Comparison of ENCODE assay signal across 16 cellular contexts in the genomic region with DNA sequence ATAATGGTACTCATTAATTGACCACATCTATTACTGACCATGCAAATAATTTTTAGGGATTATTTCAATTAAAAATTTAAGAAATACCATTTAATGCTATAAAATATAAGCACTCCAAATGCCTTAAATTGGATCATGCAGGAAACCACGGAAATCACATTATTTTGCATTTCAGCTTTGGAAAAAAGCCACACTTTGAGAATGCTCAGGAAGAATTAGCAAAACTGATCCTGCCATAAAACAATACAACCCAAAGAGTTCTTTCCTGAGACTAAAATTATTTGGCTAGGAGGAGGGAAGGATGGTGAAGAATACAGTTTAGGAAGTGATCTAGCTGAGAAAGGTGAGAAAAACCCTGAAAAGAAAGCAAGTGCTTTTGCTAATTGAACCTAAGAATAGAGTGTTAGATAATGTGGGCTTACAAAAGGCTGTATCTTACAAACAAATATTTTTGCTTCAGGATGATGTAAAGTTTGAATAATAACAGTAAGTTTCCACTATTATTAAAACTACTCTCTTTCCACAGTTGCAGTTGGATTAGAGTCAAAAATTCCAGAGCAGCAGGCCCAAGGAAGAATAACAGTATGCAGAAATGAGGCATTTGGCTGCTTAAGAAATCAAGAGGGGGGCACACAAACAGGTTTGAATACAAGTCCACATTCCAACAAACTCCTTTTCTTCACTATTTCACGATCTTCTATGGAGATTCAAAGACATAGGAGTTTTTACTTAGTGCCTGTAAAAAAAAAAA.
DNase-seq lines count a peak whose midpoint lies in the region; ATAC-seq and TF ChIP-seq lines count a peak whose summit lies in the region.
"Had no signal": no experiment of that assay in that cellular context is flagged by ENCODE, and none has a peak within 500 bp of the region (broad histone marks: within the 10 kb centered on the region; RNA-seq: fewer than 3 reads in every experiment).

No MANE protein-coding gene starts in this region.

- no peak overlapping the region for H3K4me3 ChIP-seq in BJ (ENCODE audit: low read depth, low read length)
- H3K4me3 ChIP-seq: BLaER1, upper lobe of left lung had no signal

- H3K36me3 ChIP-seq in BJ (ENCODE audit: control insufficient read depth, insufficient read depth, low read length): no peaks in the 10 kb centered on the region
- H3K36me3 ChIP-seq: BLaER1, upper lobe of left lung had no signal

- no peaks in the 10 kb centered on the region for H3K27me3 ChIP-seq in BJ (ENCODE audit: control insufficient read depth, insufficient read depth, low read length)
- H3K27me3 ChIP-seq: BLaER1, upper lobe of left lung had no signal

- no peak for ATAC-seq in HG03521 (IDR thresholded peaks at IDR 0.05; ENCODE audit: unreplicated experiment)
- ATAC-seq: activated CD8-positive, alpha-beta T cell treated with anti-CD3 and anti-CD28 coated beads for 36 hours had no signal

- DNase-seq in BJ (ENCODE audit: low read depth) (peak; percentile 18), RPMI7951 (ENCODE audit: low read depth) (peak; percentile 18), fibroblast of gingiva (ENCODE audit: low read depth) (peak; percentile 48), myocyte (ENCODE audit: low read depth) (peak; percentile 50), NCI-H146 (lab: John Stamatoyannopoulos, UW) (no peak), glomerular visceral epithelial cell (ENCODE audit: extremely low spot score) (no peak), DMS53 treated with DMSO at 0.1 percent for 48 hours (lab: John Stamatoyannopoulos, UW; ENCODE audit: unreplicated experiment) (no peak)
- DNase-seq: activated CD8-positive, alpha-beta T cell treated with anti-CD3 and anti-CD28 coated beads for 36 hours; activated effector memory CD4-positive, alpha-beta T cell treated with Interleukin-2 at 50 U/mL for 16 hours; DMS79 treated with DMSO at 0.1 percent for 48 hours; NK-92 treated with Interleukin-12 subunit alpha and Interleukin-12 subunit beta, amount 100 ng/mL, for 24 hours; SIG-M5; stimulated activated CD4-positive, alpha-beta T cell treated with anti-CD3 and anti-CD28 coated beads, Interleukin-1b, Interleukin-23, amount 100 ng/mL, for 48 hours; upper lobe of left lung had no signal

- TF ChIP-seq CTCF in BJ (IDR thresholded peaks at IDR 0.05; ENCODE audit: insufficient read depth, low read depth, low read length): no peak

- CTCF ChIA-PET in BJ (lab: Yijun Ruan, JAX): no interaction called here

- POLR2A ChIA-PET in BJ (lab: Charles Lee): interaction anchor here (0.7 kb wide), 1 partner anchor 443 kb away, joined by 10 read pairs; no protein-coding TSS in a partner anchor

Comparison
In these comparisons a context has a peak if more than half of its experiments do, and no peak if none do; other contexts are left out.
1. DNase-seq: peak in BJ (single experiment), RPMI7951 (single experiment), fibroblast of gingiva (single experiment) and myocyte (single experiment); none in NCI-H146 (single experiment), glomerular visceral epithelial cell (single experiment) and DMS53 treated with DMSO at 0.1 percent for 48 hours (single experiment).